Comparison of ENCODE assay signal across 24 cellular contexts in genomic region chr6:119764927-119765681, GRCh38.
"Had no signal": no experiment of that assay in that cellular context is flagged by ENCODE, and none has a peak within 500 bp of the region (broad histone marks: within the 10 kb centered on the region; RNA-seq: fewer than 3 reads in every experiment).

No MANE protein-coding gene starts in this region.

- FAIRE-seq: islet of Langerhans, urothelium cell line had no signal

- H3K36me3 ChIP-seq: esophagus muscularis mucosa, lower lobe of right lung, thyroid gland had no signal

- H3K27me3 ChIP-seq: esophagus muscularis mucosa, thyroid gland had no signal

- H3K27ac ChIP-seq: esophagus muscularis mucosa, lower lobe of right lung, thyroid gland had no signal

- H3K36me3 Mint-ChIP-seq: activated naive CD4-positive, alpha-beta T cell treated with anti-CD3 and anti-CD28 coated beads, Interleukin-2, amount 10 ng/mL, durations not matched to agents 7 days and 5 days had no signal

- H3K9me3 Mint-ChIP-seq: activated CD4-positive, alpha-beta memory T cell treated with anti-CD3 and anti-CD28 coated beads, Interleukin-2, amount 10 ng/mL, durations not matched to agents 7 days and 5 days; activated naive CD4-positive, alpha-beta T cell treated with anti-CD3 and anti-CD28 coated beads, Interleukin-2, amount 10 ng/mL, durations not matched to agents 7 days and 5 days; activated naive CD8-positive, alpha-beta T cell treated with anti-CD3 and anti-CD28 coated beads, Interleukin-2, amount 50 U/mL, for 24 hours; activated T-cell treated with anti-CD3 and anti-CD28 coated beads, Interleukin-2, amount 50 U/mL, for 24 hours had no signal

- H3K9me3 ChIP-seq: esophagus muscularis mucosa, lower lobe of right lung, thyroid gland had no signal

- H3K4me1 ChIP-seq: esophagus muscularis mucosa, lower lobe of right lung, thyroid gland had no signal

- H3K4me1 Mint-ChIP-seq: activated CD4-positive, alpha-beta memory T cell treated with anti-CD3 and anti-CD28 coated beads, Interleukin-2, amount 10 ng/mL, durations not matched to agents 7 days and 5 days; activated naive CD4-positive, alpha-beta T cell treated with anti-CD3 and anti-CD28 coated beads, Interleukin-2, amount 10 ng/mL, durations not matched to agents 7 days and 5 days; nephron had no signal

- H3K4me3 Mint-ChIP-seq: activated CD4-positive, alpha-beta memory T cell treated with anti-CD3 and anti-CD28 coated beads, Interleukin-2, amount 10 ng/mL, durations not matched to agents 7 days and 5 days; activated naive CD4-positive, alpha-beta T cell treated with anti-CD3 and anti-CD28 coated beads, Interleukin-2, amount 10 ng/mL, durations not matched to agents 7 days and 5 days; activated naive CD8-positive, alpha-beta T cell treated with anti-CD3 and anti-CD28 coated beads, Interleukin-2, amount 50 U/mL, for 24 hours; activated T-cell treated with anti-CD3 and anti-CD28 coated beads, Interleukin-2, amount 50 U/mL, for 24 hours; nephron had no signal

- H3K4me3 ChIP-seq: esophagus muscularis mucosa, lower lobe of right lung, thyroid gland had no signal

- H3K27me3 Mint-ChIP-seq: activated naive CD4-positive, alpha-beta T cell treated with anti-CD3 and anti-CD28 coated beads, Interleukin-2, amount 10 ng/mL, durations not matched to agents 7 days and 5 days had no signal

- DNase-seq: activated CD4-positive, alpha-beta memory T cell treated with anti-CD3 and anti-CD28 coated beads, Interleukin-2, amount 10 ng/mL, durations not matched to agents 7 days and 5 days; activated CD4-positive, alpha-beta T cell treated with anti-CD3 and anti-CD28 coated beads for 4 hours; activated naive CD4-positive, alpha-beta T cell treated with anti-CD3 and anti-CD28 coated beads, Interleukin-2, amount 10 ng/mL, durations not matched to agents 7 days and 5 days; activated naive CD8-positive, alpha-beta T cell treated with anti-CD3 and anti-CD28 coated beads, Interleukin-2, amount 50 U/mL, for 24 hours; activated T-cell treated with anti-CD3 and anti-CD28 coated beads, Interleukin-2, amount 50 U/mL, for 24 hours; aorta; cerebellar nuclear complex; cortex of kidney; left colon; lower lobe of right lung; midbrain; occipital lobe; posterior cingulate gyrus; retina; stimulated activated CD4-positive, alpha-beta T cell treated with anti-CD3 and anti-CD28 coated beads, Interleukin-12 subunit alpha, Interleukin-12 subunit beta, amount 100 ng/mL, for 4 hours; stimulated activated CD4-positive, alpha-beta T cell treated with anti-CD3 and anti-CD28 coated beads, Interleukin-1b, Interleukin-23, amount 100 ng/mL, for 48 hours; stimulated activated naive CD4-positive, alpha-beta T cell treated with Interleukin-2 at 50 U/mL for 16 hours; SW 1271; T-helper 2 cell; thyroid gland had no signal

- H3K27ac Mint-ChIP-seq: activated CD4-positive, alpha-beta memory T cell treated with anti-CD3 and anti-CD28 coated beads, Interleukin-2, amount 10 ng/mL, durations not matched to agents 7 days and 5 days; activated naive CD4-positive, alpha-beta T cell treated with anti-CD3 and anti-CD28 coated beads, Interleukin-2, amount 10 ng/mL, durations not matched to agents 7 days and 5 days; activated naive CD8-positive, alpha-beta T cell treated with anti-CD3 and anti-CD28 coated beads, Interleukin-2, amount 50 U/mL, for 24 hours; activated T-cell treated with anti-CD3 and anti-CD28 coated beads, Interleukin-2, amount 50 U/mL, for 24 hours; nephron had no signal

- ATAC-seq: activated naive CD8-positive, alpha-beta T cell treated with anti-CD3 and anti-CD28 coated beads, Interleukin-2, amount 50 U/mL, for 24 hours; left colon; lower lobe of right lung had no signal
